Comparison of ENCODE assay signal across 9 cellular contexts in the genomic region with DNA sequence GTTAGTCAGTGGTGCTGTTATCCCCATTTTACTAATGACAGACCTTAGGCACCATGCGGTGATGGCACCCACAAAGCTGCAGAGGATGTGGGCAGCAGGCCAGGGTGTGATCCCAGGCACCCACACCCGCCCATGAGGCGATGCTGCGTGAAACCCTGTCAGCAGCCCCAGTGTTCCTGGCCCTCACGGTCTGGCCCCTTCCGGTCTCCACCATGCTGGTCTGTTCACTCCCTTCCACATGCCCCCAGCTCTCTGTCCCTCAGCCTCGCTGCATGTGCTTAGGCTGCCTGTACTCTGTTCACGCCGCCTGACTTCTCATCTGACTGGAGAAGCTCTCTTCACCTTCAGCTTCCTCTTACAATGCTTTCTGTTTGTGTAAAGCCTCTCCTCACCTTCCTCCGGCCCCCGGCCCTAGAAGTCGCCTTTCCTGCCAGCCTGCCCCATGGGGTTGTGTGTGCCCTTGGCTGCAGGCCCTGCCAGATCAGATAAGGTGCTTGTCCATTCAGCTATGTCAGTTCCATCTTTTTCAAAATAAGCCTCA. TPM values are rescaled to one million over a fixed set of nuclear protein-coding genes. Genes with fewer than 3 reads are reported as not detected.
A peak's percentile ranks its signal among the peaks of the same experiment; 100 is the strongest.
DNase-seq lines count a peak whose midpoint lies in the region; ATAC-seq and TF ChIP-seq lines count a peak whose summit lies in the region.
"Had no signal": no experiment of that assay in that cellular context is flagged by ENCODE, and none has a peak within 500 bp of the region (broad histone marks: within the 10 kb centered on the region; RNA-seq: fewer than 3 reads in every experiment).

No MANE protein-coding gene starts in this region.

- H3K36me3 Mint-ChIP-seq in activated naive CD4-positive, alpha-beta T cell treated with anti-CD3 and anti-CD28 coated beads for 36 hours (ENCODE audit: low read depth) = peaks cover 47% of the 10 kb centered on the region

- peak; percentile 46 for ATAC-seq in GM18520 (IDR thresholded peaks at IDR 0.05; ENCODE audit: unreplicated experiment)

- no peak overlapping the region for H3K4me3 ChIP-seq in LNCaP clone FGC (ENCODE audit: low read depth, low read length)

- TF ChIP-seq CTCF in LNCaP clone FGC (IDR thresholded peaks at IDR 0.05; ENCODE audit: control insufficient read depth, extremely low read depth, insufficient read depth) = peak; percentile 1; the same call in 1 of the 2 replicates

- H3K4me3 Mint-ChIP-seq in activated naive CD4-positive, alpha-beta T cell treated with anti-CD3 and anti-CD28 coated beads for 36 hours = peak overlapping the region; percentile 58

- no peaks in the 10 kb centered on the region for H3K27me3 Mint-ChIP-seq in activated naive CD4-positive, alpha-beta T cell treated with anti-CD3 and anti-CD28 coated beads for 36 hours (ENCODE audit: low read depth)

- peak overlapping the region; percentile 95 for H3K27ac Mint-ChIP-seq in activated naive CD4-positive, alpha-beta T cell treated with anti-CD3 and anti-CD28 coated beads for 36 hours

- intact Hi-C loops in activated naive CD4-positive, alpha-beta T cell treated with anti-CD3 and anti-CD28 coated beads for 36 hours (cut with micrococcal nuclease) = loop anchor here (1.0 kb wide), 2 partner anchors 11 to 16 kb away; no protein-coding TSS in a partner anchor

- POLR2A ChIA-PET in HEK293T (lab: Yijun Ruan, JAX) = no interaction called here

- H3K9me3 Mint-ChIP-seq in activated naive CD4-positive, alpha-beta T cell treated with anti-CD3 and anti-CD28 coated beads for 36 hours = no peaks in the 10 kb centered on the region

- DNase-seq in LNCaP clone FGC (ENCODE audit: low read depth) = peak; percentile 52
- peak; percentile 87 for DNase-seq in activated naive CD4-positive, alpha-beta T cell treated with anti-CD3 and anti-CD28 coated beads for 36 hours
- peak; percentile 76 for DNase-seq in stimulated activated CD4-positive, alpha-beta T cell treated with anti-CD3 and anti-CD28 coated beads, Interleukin-1b, Interleukin-23, amount 100 ng/mL, for 48 hours
- no peak for DNase-seq in NOMO-1 treated with dmso at 0.1 percent for 144 hours (lab: John Stamatoyannopoulos, UW; ENCODE audit: unreplicated experiment)
- no peak for DNase-seq in HEK293T (ENCODE audit: extremely low spot score)
- no peak for DNase-seq in NCI-H1436 treated with DMSO at 0.1 percent for 48 hours (lab: John Stamatoyannopoulos, UW)
- DNase-seq in dedifferentiated amniotic fluid mesenchymal stem cell (ENCODE audit: extremely low spot score) = no peak

- peaks cover 65% of the 10 kb centered on the region for H3K4me1 Mint-ChIP-seq in activated naive CD4-positive, alpha-beta T cell treated with anti-CD3 and anti-CD28 coated beads for 36 hours (ENCODE audit: low read depth)

- CTCF ChIA-PET in activated naive CD4-positive, alpha-beta T cell treated with anti-CD3 and anti-CD28 coated beads for 36 hours (lab: Charles Lee) = interaction anchor here (1.0 to 2.9 kb wide), 9 partner anchors 9 to 51 kb away, joined by 3 to 25 read pairs (median 5); no protein-coding TSS in a partner anchor
- CTCF ChIA-PET in HEK293T (lab: Yijun Ruan, JAX) = no interaction called here

TF ChIP-seq in HEK293T, 16 proteins besides CTCF, POLR2A, EP300 and RAD21:
- TF ChIP-seq NFRKB (IDR thresholded peaks at IDR 0.05) = no peak
- no peak for TF ChIP-seq HDGF (IDR thresholded peaks at IDR 0.05; ENCODE audit: borderline replicate concordance)
- TF ChIP-seq BHLHE40 (IDR thresholded peaks at IDR 0.05; ENCODE audit: borderline replicate concordance) = no peak
- TF ChIP-seq L3MBTL2 (conservative IDR thresholded peaks at IDR 0.05) = no peak
- TF ChIP-seq, protein P1, sequence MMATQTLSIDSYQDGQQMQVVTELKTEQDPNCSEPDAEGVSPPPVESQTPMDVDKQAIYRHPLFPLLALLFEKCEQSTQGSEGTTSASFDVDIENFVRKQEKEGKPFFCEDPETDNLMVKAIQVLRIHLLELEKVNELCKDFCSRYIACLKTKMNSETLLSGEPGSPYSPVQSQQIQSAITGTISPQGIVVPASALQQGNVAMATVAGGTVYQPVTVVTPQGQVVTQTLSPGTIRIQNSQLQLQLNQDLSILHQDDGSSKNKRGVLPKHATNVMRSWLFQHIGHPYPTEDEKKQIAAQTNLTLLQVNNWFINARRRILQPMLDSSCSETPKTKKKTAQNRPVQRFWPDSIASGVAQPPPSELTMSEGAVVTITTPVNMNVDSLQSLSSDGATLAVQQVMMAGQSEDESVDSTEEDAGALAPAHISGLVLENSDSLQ (IDR thresholded peaks at IDR 0.05) = no peak
- no peak for TF ChIP-seq FOXM1 (IDR thresholded peaks at IDR 0.05; ENCODE audit: borderline replicate concordance)
- TF ChIP-seq FOXA1 (IDR thresholded peaks at IDR 0.05) = no peak
- no peak for TF ChIP-seq SP1 (IDR thresholded peaks at IDR 0.05)
- no peak for TF ChIP-seq ELF4 (IDR thresholded peaks at IDR 0.05)
- TF ChIP-seq TARDBP (IDR thresholded peaks at IDR 0.05) = no peak
- no peak for TF ChIP-seq FOXK2 (IDR thresholded peaks at IDR 0.05)
- no peak for TF ChIP-seq LEF1 (IDR thresholded peaks at IDR 0.05; ENCODE audit: borderline replicate concordance)
- no peak for TF ChIP-seq CTBP1 (IDR thresholded peaks at IDR 0.05; ENCODE audit: borderline replicate concordance)
- TF ChIP-seq SUZ12 (IDR thresholded peaks at IDR 0.05) = no peak
- no peak for TF ChIP-seq ZNF384 (IDR thresholded peaks at IDR 0.05)
- no peak for TF ChIP-seq ARNT (IDR thresholded peaks at IDR 0.05)
TF ChIP-seq in HEK293T: peak in this region for 0.

RNA-seq across cellular contexts. Expression of gene ORAI2, which starts 17.6 kb away (rescaled TPM):
- total RNA-seq in activated naive CD4-positive, alpha-beta T cell treated with anti-CD3 and anti-CD28 coated beads for 36 hours = 10 to 100 TPM; 15.4 to 16.4 TPM

RNA-seq across cellular contexts. Expression of gene PRKRIP1, which starts 19.6 kb away (rescaled TPM):
- 10 to 100 TPM; 17.8 to 18.5 TPM for total RNA-seq in activated naive CD4-positive, alpha-beta T cell treated with anti-CD3 and anti-CD28 coated beads for 36 hours

RNA-seq across cellular contexts. Expression of gene ALKBH4, which starts 48.9 kb away (rescaled TPM):
- total RNA-seq in activated naive CD4-positive, alpha-beta T cell treated with anti-CD3 and anti-CD28 coated beads for 36 hours = 1 to 10 TPM; 5.7 to 6.4 TPM

RNA-seq across cellular contexts. Expression of gene LRWD1, which starts 49.0 kb away (rescaled TPM):
- 10 to 100 TPM in 1 of 2 experiments, 1 to 10 TPM in 1; 9.4 to 11.0 TPM for total RNA-seq in activated naive CD4-positive, alpha-beta T cell treated with anti-CD3 and anti-CD28 coated beads for 36 hours

RNA-seq across cellular contexts. Expression of gene SPDYE6, which starts 59.5 kb away (rescaled TPM):
- not detected for total RNA-seq in activated naive CD4-positive, alpha-beta T cell treated with anti-CD3 and anti-CD28 coated beads for 36 hours
- total RNA-seq: T-helper 2 cell treated with Interferon-gamma antibody and Interleukin-4, amounts not matched to agents 100 ng/mL and 5 ng/mL, for 36 hours had no signal

Comparison
In these comparisons a context has a peak if more than half of its experiments do, and no peak if none do; other contexts are left out.
1. DNase-seq: peak in LNCaP clone FGC (single experiment), activated naive CD4-positive, alpha-beta T cell treated with anti-CD3 and anti-CD28 coated beads for 36 hours (single experiment) and stimulated activated CD4-positive, alpha-beta T cell treated with anti-CD3 and anti-CD28 coated beads, Interleukin-1b, Interleukin-23, amount 100 ng/mL, for 48 hours (single experiment); none in NOMO-1 treated with dmso at 0.1 percent for 144 hours (single experiment), HEK293T (single experiment), NCI-H1436 treated with DMSO at 0.1 percent for 48 hours (single experiment) and dedifferentiated amniotic fluid mesenchymal stem cell (single experiment).